8 cellular contexts compared by ENCODE assay signal in the genomic region with DNA sequence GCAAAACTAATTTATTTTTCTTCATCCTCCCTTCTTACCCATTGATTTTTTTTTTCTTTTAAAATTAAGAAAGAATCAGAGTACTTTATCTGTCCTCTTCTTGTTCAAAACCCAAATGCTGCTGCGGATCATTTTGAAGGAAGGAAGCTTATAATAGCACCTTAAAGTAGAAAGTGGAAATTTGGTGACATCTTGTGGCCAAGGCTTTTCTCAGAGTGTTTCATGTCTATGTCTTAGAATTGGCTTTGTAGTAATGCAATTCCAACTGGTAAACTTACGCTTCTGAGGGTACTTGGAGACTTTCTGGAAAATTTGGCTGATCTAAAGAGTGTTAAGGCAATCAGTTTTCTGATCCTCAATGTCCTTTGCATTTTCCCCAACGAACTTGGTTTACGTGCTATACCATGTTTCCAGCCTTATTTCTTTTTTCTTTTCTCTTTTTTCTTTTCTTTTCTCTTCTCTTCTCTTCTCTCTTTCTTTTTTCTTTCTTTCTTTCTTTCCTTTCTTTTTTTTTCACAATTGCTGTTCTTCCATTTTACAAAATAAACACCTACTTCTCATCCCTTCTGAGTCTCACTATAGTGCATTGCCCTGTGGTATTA.
A peak's percentile ranks its signal among the peaks of the same experiment; 100 is the strongest.
DNase-seq lines count a peak whose midpoint lies in the region; ATAC-seq lines count a peak whose summit lies in the region.

No MANE protein-coding gene starts in this region.

- DNase-seq in NCI-H1105 treated with DMSO at 0.1 percent for 48 hours (lab: John Stamatoyannopoulos, UW), result peak; percentile 20
- DNase-seq in NCI-H1105 (lab: John Stamatoyannopoulos, UW), result no peak
- peak; percentile 79 for DNase-seq in RKO (ENCODE audit: low spot score)
- peak; percentile 80 for DNase-seq in fibroblast of peridontal ligament (ENCODE audit: extremely low read depth)
- no peak for DNase-seq in NCI-H128 (lab: John Stamatoyannopoulos, UW; ENCODE audit: unreplicated experiment)

- ATAC-seq in GM18873 (IDR thresholded peaks at IDR 0.05; ENCODE audit: low FRiP score, unreplicated experiment) (peak; percentile 77), HG03066 (IDR thresholded peaks at IDR 0.05; ENCODE audit: low read depth, unreplicated experiment) (peak; percentile 73), GM19467 (IDR thresholded peaks at IDR 0.05; ENCODE audit: unreplicated experiment) (no peak)

Comparison
In these comparisons a context has a peak if more than half of its experiments do, and no peak if none do; other contexts are left out.
1. DNase-seq: peak in NCI-H1105 treated with DMSO at 0.1 percent for 48 hours (single experiment), RKO (single experiment) and fibroblast of peridontal ligament (single experiment); none in NCI-H1105 (single experiment) and NCI-H128 (single experiment).